8 cellular contexts compared by ENCODE assay signal in genomic region chr4:89024051-89024675, GRCh38. TPM values are rescaled to one million over a fixed set of nuclear protein-coding genes. Genes with fewer than 3 reads are reported as not detected.
DNase-seq lines count a peak whose midpoint lies in the region; ATAC-seq and TF ChIP-seq lines count a peak whose summit lies in the region.

No MANE protein-coding gene starts in this region.

- no peak for TF ChIP-seq POLR2A in GM18505 (IDR thresholded peaks at IDR 0.05; ENCODE audit: borderline replicate concordance, extremely low read depth, insufficient read depth, insufficient read length)

- DNase-seq in AG09309 (ENCODE audit: low read depth) (peak; percentile 51), NCI-H1417 treated with DMSO at 0.1 percent for 48 hours (lab: John Stamatoyannopoulos, UW) (peak; percentile 84), SW480 (ENCODE audit: low spot score) (peak; percentile 69), cerebellum (ENCODE audit: low spot score) (peak; percentile 73), left colon (peak; percentile 41 to 57)
- DNase-seq in stimulated activated CD4-positive, alpha-beta T cell treated with anti-CD3 and anti-CD28 coated beads, TNF-alpha, amount 100 ng/mL, for 4 hours (ENCODE audit: low read depth in 3 of 3): peak in 2 of 3 experiments; percentile 12 to 29

- ATAC-seq in GM18505 (IDR thresholded peaks at IDR 0.05; ENCODE audit: unreplicated experiment) (peak; percentile 90), HG02870 (IDR thresholded peaks at IDR 0.05; ENCODE audit: unreplicated experiment) (peak; percentile 98), left colon (peak; percentile 97)

- TF ChIP-seq CTCF in AG09309 (IDR thresholded peaks at IDR 0.05; ENCODE audit: control insufficient read depth, insufficient read depth, low read depth, low read length, missing control alignments): peak; percentile 65

- H3K4me3 ChIP-seq in AG09309 (ENCODE audit: control insufficient read depth, low read depth, low read length): no peak overlapping the region

- intact Hi-C loops in left colon (cut with DNase I, micrococcal nuclease): loop anchor here (10.0 kb wide), 2 partner anchors 209 to 489 kb away; no protein-coding TSS in a partner anchor

RNA-seq across cellular contexts. Expression of gene FAM13A, which starts 32.8 kb away (rescaled TPM):
- total RNA-seq in cerebellum (55.2 TPM), left colon (10 to 100 TPM; 34.3 to 80.3 TPM)

Comparison
In these comparisons a context has a peak if more than half of its experiments do, and no peak if none do; other contexts are left out.
1. DNase-seq: peak in every context shown above with its lines; median percentile 84 in NCI-H1417 treated with DMSO at 0.1 percent for 48 hours; 73 in cerebellum; 69 in SW480; 51 in AG09309; 49 in left colon; 20 in stimulated activated CD4-positive, alpha-beta T cell treated with anti-CD3 and anti-CD28 coated beads, TNF-alpha, amount 100 ng/mL, for 4 hours.